Comparison of ENCODE assay signal across 8 cellular contexts in the genomic region with DNA sequence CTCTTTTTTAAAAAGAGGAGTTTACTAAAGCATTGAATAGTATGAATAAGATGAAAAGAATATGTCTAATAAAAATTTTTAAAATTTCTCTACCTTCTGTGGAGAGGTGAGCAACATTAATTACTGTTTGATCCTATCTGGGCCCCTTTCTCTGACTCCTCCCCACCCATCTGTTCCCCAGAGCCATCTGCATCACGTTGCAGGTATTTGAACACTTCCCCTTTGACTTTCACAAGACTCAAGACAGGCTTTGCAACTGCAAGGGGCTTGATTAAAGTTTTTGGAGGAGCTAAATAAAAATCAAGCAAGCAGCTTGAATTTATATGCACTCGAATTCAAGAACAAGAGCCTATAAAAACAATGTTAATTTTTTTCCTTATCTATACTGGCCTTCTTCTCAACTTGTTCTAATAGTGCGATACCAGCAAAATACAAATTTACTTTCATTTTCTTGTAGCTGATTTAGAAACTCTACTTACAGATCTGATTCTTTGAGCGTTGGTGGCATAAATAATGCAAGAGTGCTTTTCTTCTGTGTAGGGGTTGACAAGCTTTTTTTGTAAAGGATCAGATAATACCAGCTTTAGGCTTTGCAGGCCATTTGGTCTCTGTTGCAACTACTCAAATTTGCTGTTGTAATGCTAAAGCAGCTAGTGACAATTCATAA. TPM values are rescaled to one million over a fixed set of nuclear protein-coding genes. Genes with fewer than 3 reads are reported as not detected.
DNase-seq lines count a peak whose midpoint lies in the region; ATAC-seq and TF ChIP-seq lines count a peak whose summit lies in the region.

No MANE protein-coding gene starts in this region.

- no peak for DNase-seq in activated T-cell treated with anti-CD3 and anti-CD28 coated beads, Interleukin-2, amount 50 U/mL, for 24 hours
- no peak for DNase-seq in activated T-cell treated with anti-CD3 and anti-CD28 coated beads, Interleukin-2, amount 50 U/mL, for 48 hours
- DNase-seq in RPMI8226: peak; percentile 69
- no peak for DNase-seq in stimulated activated naive CD4-positive, alpha-beta T cell (lab: John Stamatoyannopoulos, UW)
- no peak for DNase-seq in dorsolateral prefrontal cortex
- no peak for DNase-seq in stimulated activated CD4-positive, alpha-beta T cell treated with anti-CD3 and anti-CD28 coated beads, Interleukin-15, amount 100 ng/mL, for 24 hours

- H3K4me3 ChIP-seq in dorsolateral prefrontal cortex: no peak overlapping the region

- H3K27me3 Mint-ChIP-seq in activated T-cell treated with anti-CD3 and anti-CD28 coated beads, Interleukin-2, amount 50 U/mL, for 24 hours: peaks cover 3% of the 10 kb centered on the region
- no peaks in the 10 kb centered on the region for H3K27me3 Mint-ChIP-seq in stimulated activated memory B cell treated with anti-CD40 and anti-IgM and Interleukin-4, amounts not matched to agents 10 μg/mL and 1 μg/mL and 100 μg/mL, for 72 hours

- TF ChIP-seq CTCF in dorsolateral prefrontal cortex (IDR thresholded peaks at IDR 0.05 in 54 of 56, conservative IDR thresholded peaks at IDR 0.05 in 2 of 56; ENCODE audit: low read depth in 1 of 56, partially characterized antibody in 56 of 56): no peak

- H3K36me3 Mint-ChIP-seq in activated T-cell treated with anti-CD3 and anti-CD28 coated beads, Interleukin-2, amount 50 U/mL, for 24 hours (ENCODE audit: low read depth): no peaks in the 10 kb centered on the region
- H3K36me3 Mint-ChIP-seq in stimulated activated memory B cell treated with anti-CD40 and anti-IgM and Interleukin-4, amounts not matched to agents 10 μg/mL and 1 μg/mL and 100 μg/mL, for 72 hours: no peaks in the 10 kb centered on the region

- H3K4me3 Mint-ChIP-seq in activated T-cell treated with anti-CD3 and anti-CD28 coated beads, Interleukin-2, amount 50 U/mL, for 24 hours: peak overlapping the region; percentile 32
- peak overlapping the region; percentile 69 for H3K4me3 Mint-ChIP-seq in stimulated activated memory B cell treated with anti-CD40 and anti-IgM and Interleukin-4, amounts not matched to agents 10 μg/mL and 1 μg/mL and 100 μg/mL, for 72 hours

- peaks cover 8% of the 10 kb centered on the region for H3K4me1 Mint-ChIP-seq in activated T-cell treated with anti-CD3 and anti-CD28 coated beads, Interleukin-2, amount 50 U/mL, for 24 hours (ENCODE audit: low read depth)
- peaks cover 9% of the 10 kb centered on the region for H3K4me1 Mint-ChIP-seq in stimulated activated memory B cell treated with anti-CD40 and anti-IgM and Interleukin-4, amounts not matched to agents 10 μg/mL and 1 μg/mL and 100 μg/mL, for 72 hours

- H3K27me3 ChIP-seq in dorsolateral prefrontal cortex: peaks cover 0 to 4% (median 0%) of the 10 kb centered on the region in 45 donors

- H3K27ac ChIP-seq in dorsolateral prefrontal cortex: no peak overlapping the region

- H3K27ac Mint-ChIP-seq in activated T-cell treated with anti-CD3 and anti-CD28 coated beads, Interleukin-2, amount 50 U/mL, for 24 hours: no peak overlapping the region
- H3K27ac Mint-ChIP-seq in stimulated activated memory B cell treated with anti-CD40 and anti-IgM and Interleukin-4, amounts not matched to agents 10 μg/mL and 1 μg/mL and 100 μg/mL, for 72 hours: peak overlapping the region; percentile 88

- ATAC-seq in HG02973 (IDR thresholded peaks at IDR 0.05; ENCODE audit: unreplicated experiment): peak; percentile 97
- peak; percentile 88 for ATAC-seq in stimulated activated memory B cell treated with anti-CD40 and anti-IgM and Interleukin-4, amounts not matched to agents 10 μg/mL and 1 μg/mL and 100 μg/mL, for 72 hours

- H3K9me3 Mint-ChIP-seq in activated T-cell treated with anti-CD3 and anti-CD28 coated beads, Interleukin-2, amount 50 U/mL, for 24 hours: peaks cover 5% of the 10 kb centered on the region
- H3K9me3 Mint-ChIP-seq in stimulated activated memory B cell treated with anti-CD40 and anti-IgM and Interleukin-4, amounts not matched to agents 10 μg/mL and 1 μg/mL and 100 μg/mL, for 72 hours: no peaks in the 10 kb centered on the region

- intact Hi-C loops in dorsolateral prefrontal cortex (cut with DNase I): no loop called here

RNA-seq across cellular contexts. Expression of gene TXNDC8, which starts 21.3 kb away (rescaled TPM):
- total RNA-seq in dorsolateral prefrontal cortex: under 1 TPM in 1 of 120 experiments, not detected in 119; 0.27 TPM
